ENCODE assay signal across 29 cellular contexts in genomic region chr1:56845343-56845742, GRCh38. TPM values are rescaled to one million over a fixed set of nuclear protein-coding genes. Genes with fewer than 3 reads are reported as not detected.
"Had no signal": no experiment of that assay in that cellular context is flagged by ENCODE, and none has a peak within 500 bp of the region (broad histone marks: within the 10 kb centered on the region; RNA-seq: fewer than 3 reads in every experiment).

No MANE protein-coding gene starts in this region.

- H3K4me1 Mint-ChIP-seq: activated CD4-positive, alpha-beta memory T cell treated with anti-CD3 and anti-CD28 coated beads, Interleukin-2, amount 10 ng/mL, durations not matched to agents 7 days and 5 days; activated CD4-positive, alpha-beta T cell treated with anti-CD3 and anti-CD28 coated beads, Interleukin-2, amount 10 ng/mL, durations not matched to agents 7 days and 5 days; activated naive CD4-positive, alpha-beta T cell treated with anti-CD3 and anti-CD28 coated beads, Interleukin-2, amount 10 ng/mL, durations not matched to agents 7 days and 5 days; activated naive CD8-positive, alpha-beta T cell treated with anti-CD3 and anti-CD28 coated beads, Interleukin-2, amount 10 ng/mL, durations not matched to agents 7 days and 5 days had no signal

- H3K27me3 Mint-ChIP-seq: activated CD4-positive, alpha-beta memory T cell treated with anti-CD3 and anti-CD28 coated beads, Interleukin-2, amount 10 ng/mL, durations not matched to agents 7 days and 5 days; activated CD4-positive, alpha-beta T cell treated with anti-CD3 and anti-CD28 coated beads, Interleukin-2, amount 10 ng/mL, durations not matched to agents 7 days and 5 days; activated naive CD8-positive, alpha-beta T cell treated with anti-CD3 and anti-CD28 coated beads, Interleukin-2, amount 10 ng/mL, durations not matched to agents 7 days and 5 days had no signal

- H3K9me3 ChIP-seq: esophagus squamous epithelium, gastroesophageal sphincter, heart right ventricle had no signal

- H3K4me1 ChIP-seq: esophagus squamous epithelium, gastroesophageal sphincter, heart right ventricle had no signal

- DNase-seq: activated CD4-positive, alpha-beta memory T cell treated with anti-CD3 and anti-CD28 coated beads, Interleukin-2, amount 10 ng/mL, durations not matched to agents 7 days and 5 days; activated CD4-positive, alpha-beta T cell treated with anti-CD3 and anti-CD28 coated beads for 1 hour; activated CD4-positive, alpha-beta T cell treated with anti-CD3 and anti-CD28 coated beads for 4 hours; activated CD4-positive, alpha-beta T cell treated with anti-CD3 and anti-CD28 coated beads, Interleukin-2, amount 10 ng/mL, durations not matched to agents 7 days and 5 days; activated CD4-positive, alpha-beta T cell treated with anti-CD3 and anti-CD28 coated beads, Interleukin-2, amount 50 U/mL, for 4 hours; activated CD4-positive, CD25-positive, alpha-beta regulatory T cell; activated CD8-positive, alpha-beta memory T cell treated with anti-CD3 and anti-CD28 coated beads, Interleukin-2, amount 50 U/mL, for 48 hours; activated gamma-delta T cell; activated naive CD4-positive, alpha-beta T cell; activated naive CD4-positive, alpha-beta T cell treated with anti-CD3 and anti-CD28 coated beads, Interleukin-2, amount 10 ng/mL, durations not matched to agents 7 days and 5 days; activated naive CD8-positive, alpha-beta T cell treated with anti-CD3 and anti-CD28 coated beads, Interleukin-2, amount 10 ng/mL, durations not matched to agents 7 days and 5 days; activated T-cell treated with anti-CD3 and anti-CD28 coated beads for 4 hours; activated T-cell treated with anti-CD3 and anti-CD28 coated beads, Interleukin-2, amount 50 U/mL, for 24 hours; activated T-cell treated with anti-CD3 and anti-CD28 coated beads, Interleukin-2, amount 50 U/mL, for 72 hours; amniotic stem cell; anterior cingulate cortex; caudate nucleus; cortex of kidney; dermis blood vessel endothelial cell; effector CD4-positive, alpha-beta T cell; effector memory CD8-positive, alpha-beta T cell; erythroblast; esophagus squamous epithelium; foreskin melanocyte; heart right ventricle; T-helper 2 cell had no signal

- H3K9me3 Mint-ChIP-seq: activated CD4-positive, alpha-beta memory T cell treated with anti-CD3 and anti-CD28 coated beads, Interleukin-2, amount 10 ng/mL, durations not matched to agents 7 days and 5 days; activated CD4-positive, alpha-beta T cell treated with anti-CD3 and anti-CD28 coated beads, Interleukin-2, amount 10 ng/mL, durations not matched to agents 7 days and 5 days; activated naive CD4-positive, alpha-beta T cell treated with anti-CD3 and anti-CD28 coated beads, Interleukin-2, amount 10 ng/mL, durations not matched to agents 7 days and 5 days; activated naive CD4-positive, alpha-beta T cell treated with anti-CD3 and anti-CD28 coated beads, Interleukin-2, amount 50 U/mL, for 72 hours; activated naive CD8-positive, alpha-beta T cell treated with anti-CD3 and anti-CD28 coated beads, Interleukin-2, amount 10 ng/mL, durations not matched to agents 7 days and 5 days; activated T-cell treated with anti-CD3 and anti-CD28 coated beads, Interleukin-2, amount 50 U/mL, for 24 hours; effector memory CD8-positive, alpha-beta T cell had no signal

- H3K4me3 Mint-ChIP-seq: activated CD4-positive, alpha-beta memory T cell treated with anti-CD3 and anti-CD28 coated beads, Interleukin-2, amount 10 ng/mL, durations not matched to agents 7 days and 5 days; activated CD4-positive, alpha-beta T cell treated with anti-CD3 and anti-CD28 coated beads, Interleukin-2, amount 10 ng/mL, durations not matched to agents 7 days and 5 days; activated naive CD4-positive, alpha-beta T cell treated with anti-CD3 and anti-CD28 coated beads, Interleukin-2, amount 10 ng/mL, durations not matched to agents 7 days and 5 days; activated naive CD8-positive, alpha-beta T cell treated with anti-CD3 and anti-CD28 coated beads, Interleukin-2, amount 10 ng/mL, durations not matched to agents 7 days and 5 days; activated T-cell treated with anti-CD3 and anti-CD28 coated beads, Interleukin-2, amount 50 U/mL, for 24 hours; activated T-cell treated with anti-CD3 and anti-CD28 coated beads, Interleukin-2, amount 50 U/mL, for 72 hours; effector memory CD8-positive, alpha-beta T cell had no signal

- H3K36me3 Mint-ChIP-seq: activated naive CD4-positive, alpha-beta T cell treated with anti-CD3 and anti-CD28 coated beads, Interleukin-2, amount 10 ng/mL, durations not matched to agents 7 days and 5 days; activated naive CD4-positive, alpha-beta T cell treated with anti-CD3 and anti-CD28 coated beads, Interleukin-2, amount 50 U/mL, for 72 hours; activated naive CD8-positive, alpha-beta T cell treated with anti-CD3 and anti-CD28 coated beads, Interleukin-2, amount 10 ng/mL, durations not matched to agents 7 days and 5 days had no signal

- H3K36me3 ChIP-seq: esophagus squamous epithelium, gastroesophageal sphincter, heart right ventricle had no signal

- H3K27ac ChIP-seq: esophagus squamous epithelium, gastroesophageal sphincter, heart right ventricle had no signal

- ATAC-seq: activated naive CD4-positive, alpha-beta T cell treated with anti-CD3 and anti-CD28 coated beads, Interleukin-2, amount 50 U/mL, for 72 hours; activated T-cell treated with anti-CD3 and anti-CD28 coated beads, Interleukin-2, amount 50 U/mL, for 72 hours; effector memory CD8-positive, alpha-beta T cell; gastroesophageal sphincter; heart right ventricle had no signal

- H3K27ac Mint-ChIP-seq: activated CD4-positive, alpha-beta memory T cell treated with anti-CD3 and anti-CD28 coated beads, Interleukin-2, amount 10 ng/mL, durations not matched to agents 7 days and 5 days; activated CD4-positive, alpha-beta T cell treated with anti-CD3 and anti-CD28 coated beads, Interleukin-2, amount 10 ng/mL, durations not matched to agents 7 days and 5 days; activated naive CD4-positive, alpha-beta T cell treated with anti-CD3 and anti-CD28 coated beads, Interleukin-2, amount 10 ng/mL, durations not matched to agents 7 days and 5 days; activated naive CD4-positive, alpha-beta T cell treated with anti-CD3 and anti-CD28 coated beads, Interleukin-2, amount 50 U/mL, for 72 hours; activated naive CD8-positive, alpha-beta T cell treated with anti-CD3 and anti-CD28 coated beads, Interleukin-2, amount 10 ng/mL, durations not matched to agents 7 days and 5 days; activated T-cell treated with anti-CD3 and anti-CD28 coated beads, Interleukin-2, amount 50 U/mL, for 24 hours; activated T-cell treated with anti-CD3 and anti-CD28 coated beads, Interleukin-2, amount 50 U/mL, for 72 hours; effector memory CD8-positive, alpha-beta T cell had no signal

- H3K4me3 ChIP-seq: esophagus squamous epithelium, gastroesophageal sphincter, heart right ventricle had no signal

RNA-seq across cellular contexts. Expression of gene C8A, which starts 9.3 kb away (rescaled TPM):
- polyA plus RNA-seq: fibroblast of lung, heart right ventricle had no signal

RNA-seq across cellular contexts. Expression of gene FYB2, which starts 26.1 kb away (rescaled TPM):
- polyA plus RNA-seq: fibroblast of lung had no signal
